In the genomic region with DNA sequence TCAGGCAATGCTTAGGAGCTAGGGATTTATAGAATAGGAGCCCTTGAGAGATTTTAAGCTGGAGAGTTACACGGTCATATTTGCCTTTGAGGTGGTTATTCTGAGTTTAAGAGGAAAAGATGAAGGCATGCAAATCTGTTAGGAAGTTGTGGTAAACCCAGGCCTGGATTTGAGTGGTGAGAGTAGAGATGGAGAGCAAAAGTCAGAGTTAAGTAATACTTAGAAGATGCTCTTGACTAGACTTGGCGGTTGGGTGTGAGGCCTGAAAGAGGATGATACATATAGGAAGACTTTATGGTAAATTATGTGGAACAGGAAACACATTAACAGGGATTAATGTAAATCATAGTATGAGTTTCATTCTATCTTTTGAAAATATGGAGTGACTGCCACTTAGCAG, we compare ENCODE assay signal across 7 cellular contexts.
"Had no signal": no experiment of that assay in that cellular context is flagged by ENCODE, and none has a peak within 500 bp of the region (broad histone marks: within the 10 kb centered on the region; RNA-seq: fewer than 3 reads in every experiment).

No MANE protein-coding gene starts in this region.

- H3K4me3 ChIP-seq: GM23338 had no signal

- ATAC-seq: GM23338 had no signal

- H3K9ac ChIP-seq: KMS-11 had no signal

- H3K4me2 ChIP-seq: GM23338, KMS-11 had no signal

- H2AFZ ChIP-seq: GM23338 had no signal

- DNase-seq: H9, HCEC 1CT, IMR-90, Karpas-422, KBM-7 had no signal

- H3K27ac ChIP-seq: KMS-11 had no signal
